Comparison of ENCODE assay signal across 21 cellular contexts in genomic region chr3:155064920-155065319, GRCh38. TPM values are rescaled to one million over a fixed set of nuclear protein-coding genes. Genes with fewer than 3 reads are reported as not detected.
DNase-seq lines count a peak whose midpoint lies in the region; ATAC-seq and TF ChIP-seq lines count a peak whose summit lies in the region.
"Had no signal": no experiment of that assay in that cellular context is flagged by ENCODE, and none has a peak within 500 bp of the region (broad histone marks: within the 10 kb centered on the region; RNA-seq: fewer than 3 reads in every experiment).

No MANE protein-coding gene starts in this region.

- H3K9ac ChIP-seq in GM23248 (peak overlapping the region; percentile 35), colonic mucosa (ENCODE audit: low read depth in 2 of 2, low read length in 2 of 2) (no peak overlapping the region)

- H3K4me2 ChIP-seq in GM23248 (ENCODE audit: unreplicated experiment) (peak overlapping the region; percentile 17), PC-9 (no peak overlapping the region; the same call in 1 of the 2 replicates)

- H3K4me3 ChIP-seq in GM23248 (no peak overlapping the region; the same call in 1 of the 2 replicates), PC-9 (no peak overlapping the region), colonic mucosa (no peak overlapping the region)
- H3K4me3 ChIP-seq: spleen had no signal

- no peaks in the 10 kb centered on the region for H4K20me1 ChIP-seq in GM23248 (ENCODE audit: insufficient read depth)
- no peaks in the 10 kb centered on the region for H4K20me1 ChIP-seq in PC-9 (ENCODE audit: insufficient read depth)

- no peaks in the 10 kb centered on the region for H3K27me3 ChIP-seq in GM23248 (replicated peaks; ENCODE audit: insufficient read depth)
- H3K27me3 ChIP-seq in PC-9 (ENCODE audit: insufficient read depth, low read depth): no peaks in the 10 kb centered on the region
- no peaks in the 10 kb centered on the region for H3K27me3 ChIP-seq in colonic mucosa
- H3K27me3 ChIP-seq: spleen had no signal

- peak overlapping the region; percentile 76 for H3K27ac ChIP-seq in GM23248
- H3K27ac ChIP-seq in PC-9: peak overlapping the region; percentile 24; the same call in 1 of the 2 replicates
- H3K27ac ChIP-seq in colonic mucosa: no peak overlapping the region
- H3K27ac ChIP-seq: RWPE1, spleen had no signal

- DNase-seq in GM23248: peak; percentile 12
- no peak for DNase-seq in PC-9
- peak; percentile 48 for DNase-seq in fibroblast of peridontal ligament (ENCODE audit: extremely low read depth)
- peak; percentile 19 for DNase-seq in renal cortical epithelial cell (ENCODE audit: low read depth)
- DNase-seq in glutamatergic neuron: no peak
- no peak for DNase-seq in colonic mucosa
- DNase-seq in NCI-H748 (lab: John Stamatoyannopoulos, UW; ENCODE audit: unreplicated experiment): no peak
- DNase-seq: ACHN; GDM1; hippocampal formation; MM.1S; naive thymus-derived CD8-positive, alpha-beta T cell; NCI-H1694 treated with DMSO at 0.1 percent for 48 hours; NCI-H446; spleen; stimulated activated CD8-positive, alpha-beta memory T cell treated with anti-CD3 and anti-CD28 coated beads, Interleukin-4, amount 100 ng/mL, for 48 hours; substantia nigra had no signal

- CTCF ChIA-PET in PC-9 (lab: Charles Lee): no interaction called here

- H3K36me3 Mint-ChIP-seq in glutamatergic neuron (ENCODE audit: unreplicated experiment): no peaks in the 10 kb centered on the region
- H3K36me3 Mint-ChIP-seq: CD14-positive monocyte; naive thymus-derived CD8-positive, alpha-beta T cell had no signal

- no peaks in the 10 kb centered on the region for H3K9me2 ChIP-seq in GM23248 (ENCODE audit: insufficient read depth)
- H3K9me2 ChIP-seq in PC-9 (ENCODE audit: insufficient read depth): peaks cover 7% of the 10 kb centered on the region; the same call in 1 of the 2 replicates

- WGBS in GM23248 (ENCODE audit: low coverage in 1 of 2, low lambda C conversion rate in 2 of 2, missing lambda C conversion rate in 2 of 2), 2 experiments: 44 to 50% methylated on average over 1 of the region's 1 CpG

- H3K79me2 ChIP-seq in GM23248 (ENCODE audit: insufficient read depth) (no peaks in the 10 kb centered on the region), PC-9 (ENCODE audit: low read depth) (no peaks in the 10 kb centered on the region)

- no peak overlapping the region for H3K27ac Mint-ChIP-seq in glutamatergic neuron (ENCODE audit: unreplicated experiment)
- H3K27ac Mint-ChIP-seq: activated T-helper 17 cell treated with anti-CD3 and anti-CD28 coated beads, Interleukin-2, amount 50 U/mL, for 72 hours; CD14-positive monocyte; naive thymus-derived CD8-positive, alpha-beta T cell had no signal

- no TSS peak for BruUV-seq in PC-9 (replicated peaks; lab: Mats Ljungman, UMichigan)

- H3K4me3 Mint-ChIP-seq in glutamatergic neuron (ENCODE audit: unreplicated experiment): no peak overlapping the region
- H3K4me3 Mint-ChIP-seq: activated T-helper 17 cell treated with anti-CD3 and anti-CD28 coated beads, Interleukin-2, amount 50 U/mL, for 72 hours; CD14-positive monocyte; naive thymus-derived CD8-positive, alpha-beta T cell had no signal

- H3K27me3 Mint-ChIP-seq in glutamatergic neuron (ENCODE audit: unreplicated experiment): no peaks in the 10 kb centered on the region
- H3K27me3 Mint-ChIP-seq: activated T-helper 17 cell treated with anti-CD3 and anti-CD28 coated beads, Interleukin-2, amount 50 U/mL, for 72 hours; naive thymus-derived CD8-positive, alpha-beta T cell had no signal

- peak overlapping the region; percentile 48 for H2AFZ ChIP-seq in GM23248
- H2AFZ ChIP-seq in PC-9: no peak overlapping the region

- in situ Hi-C loops in GM23248 (cut with MboI): no loop called here

- H3K4me1 ChIP-seq in GM23248 (ENCODE audit: insufficient read depth) (peaks cover 31% of the 10 kb centered on the region), PC-9 (replicated peaks; ENCODE audit: insufficient read depth) (peaks cover 15% of the 10 kb centered on the region), colonic mucosa (no peaks in the 10 kb centered on the region)
- H3K4me1 ChIP-seq: spleen had no signal

- H3F3A ChIP-seq in GM23248 (ENCODE audit: insufficient read depth) (peaks cover 27% of the 10 kb centered on the region), PC-9 (ENCODE audit: insufficient read depth, low read depth) (no peaks in the 10 kb centered on the region)

- no peak for TF ChIP-seq CTCF in PC-9 (conservative IDR thresholded peaks at IDR 0.05)
- TF ChIP-seq CTCF in glutamatergic neuron (IDR thresholded peaks at IDR 0.05; ENCODE audit: partially characterized antibody, unreplicated experiment): no peak
- no peak for TF ChIP-seq CTCF in colonic mucosa (IDR thresholded peaks at IDR 0.05)

- no peaks in the 10 kb centered on the region for H3K9me3 ChIP-seq in GM23248 (ENCODE audit: low read depth)
- H3K9me3 ChIP-seq in PC-9 (ENCODE audit: insufficient read depth, low read depth): no peaks in the 10 kb centered on the region
- H3K9me3 ChIP-seq in colonic mucosa: no peaks in the 10 kb centered on the region

- ATAC-seq in HG03342 (IDR thresholded peaks at IDR 0.05; ENCODE audit: unreplicated experiment): no peak
- ATAC-seq: activated T-helper 17 cell treated with anti-CD3 and anti-CD28 coated beads, Interleukin-2, amount 50 U/mL, for 72 hours; naive thymus-derived CD8-positive, alpha-beta T cell had no signal

- no peaks in the 10 kb centered on the region for H3K36me3 ChIP-seq in GM23248 (ENCODE audit: low read depth)
- H3K36me3 ChIP-seq in PC-9 (ENCODE audit: low read depth): no peaks in the 10 kb centered on the region
- no peaks in the 10 kb centered on the region for H3K36me3 ChIP-seq in colonic mucosa
- H3K36me3 ChIP-seq: spleen had no signal

- POLR2A ChIA-PET in PC-9 (lab: Charles Lee; ENCODE audit: unreplicated experiment): no interaction called here

- no peaks in the 10 kb centered on the region for H3K9me3 Mint-ChIP-seq in glutamatergic neuron (ENCODE audit: unreplicated experiment)
- H3K9me3 Mint-ChIP-seq: activated T-helper 17 cell treated with anti-CD3 and anti-CD28 coated beads, Interleukin-2, amount 50 U/mL, for 72 hours had no signal

- intact Hi-C loops in PC-9 (cut with micrococcal nuclease; ENCODE audit: unreplicated experiment) (no loop called here), colonic mucosa (cut with DNase I) (no loop called here)

- H3K4me1 Mint-ChIP-seq in glutamatergic neuron (ENCODE audit: low read depth, unreplicated experiment): no peaks in the 10 kb centered on the region
- H3K4me1 Mint-ChIP-seq: activated T-helper 17 cell treated with anti-CD3 and anti-CD28 coated beads, Interleukin-2, amount 50 U/mL, for 72 hours; naive thymus-derived CD8-positive, alpha-beta T cell had no signal

RNA-seq across cellular contexts. Expression of gene MME, which starts 15.2 kb away (rescaled TPM):
- 204 and 302 TPM in 2 replicates for total RNA-seq in GM23248 (2014; rRNA removed; shearing (Covaris generic))
- 82.3 and 88.5 TPM in 2 replicates for polyA plus RNA-seq in GM23248 (2016; fragmentation: Nextera tagmentation; extraction: Ambion mirVana)
- 1.7 and 2.1 TPM in 2 replicates for total RNA-seq in PC-9 (2021)
- 5.7 and 7.3 TPM in 2 replicates for total RNA-seq in renal cortical epithelial cell
- total RNA-seq in glutamatergic neuron (ENCODE audit: unreplicated experiment): 6.6 TPM
- total RNA-seq in colonic mucosa: 1 to 10 TPM; 1.4 to 2.6 TPM
- total RNA-seq: activated T-helper 17 cell treated with anti-CD3 and anti-CD28 coated beads, Interleukin-2, amount 50 U/mL, for 72 hours had no signal
- polyA plus RNA-seq: naive thymus-derived CD8-positive, alpha-beta T cell had no signal

Comparison
In these comparisons a context has a peak if more than half of its experiments do, and no peak if none do; other contexts are left out.
1. DNase-seq: peak in GM23248 (single experiment), fibroblast of peridontal ligament (single experiment) and renal cortical epithelial cell (single experiment); none in PC-9 (0 of 2), glutamatergic neuron (single experiment), colonic mucosa (single experiment) and NCI-H748 (single experiment).
2. RNA of gene MME, which starts 15.2 kb away (total RNA-seq): 204 to 302 TPM in GM23248; 5.7 to 7.3 TPM in renal cortical epithelial cell, 6.6 TPM in glutamatergic neuron (single experiment), 1.4 to 2.6 TPM in colonic mucosa and 1.7 to 2.1 TPM in PC-9; every median in the first group is over 10 times any median in the second.